23 cellular contexts compared by ENCODE assay signal in genomic region chr5:23528677-23529076, GRCh38. TPM values are rescaled to one million over a fixed set of nuclear protein-coding genes. Genes with fewer than 3 reads are reported as not detected.
"Had no signal": no experiment of that assay in that cellular context is flagged by ENCODE, and none has a peak within 500 bp of the region (broad histone marks: within the 10 kb centered on the region; RNA-seq: fewer than 3 reads in every experiment).

No MANE protein-coding gene starts in this region.

- DNase-seq: colonic mucosa; dermis blood vessel endothelial cell; erythroblast; foreskin melanocyte; head of caudate nucleus; left colon; naive thymus-derived CD4-positive, alpha-beta T cell; nephron progenitor cell; posterior cingulate gyrus; small intestine; stimulated activated CD4-positive, alpha-beta T cell treated with anti-CD3 and anti-CD28 coated beads, Interleukin-2, amount 100 ng/mL, for 48 hours; stimulated activated naive CD4-positive, alpha-beta T cell treated with Interleukin-2 at 50 U/mL for 16 hours; trophoblast cell had no signal

- ATAC-seq: left colon; naive thymus-derived CD4-positive, alpha-beta T cell; right cardiac atrium had no signal

- H3K9me3 ChIP-seq: colonic mucosa had no signal

- H3K4me3 ChIP-seq: colonic mucosa, hepatocyte had no signal

- H3K4me1 ChIP-seq: colonic mucosa had no signal

- H3K27me3 ChIP-seq: colonic mucosa, hepatocyte had no signal

- H3K36me3 ChIP-seq: colonic mucosa had no signal

- H3K27ac ChIP-seq: colonic mucosa, hepatocyte had no signal

RNA-seq across cellular contexts. Expression of gene PRDM9, which starts 21.3 kb away (rescaled TPM):
- total RNA-seq: colonic mucosa; dermis blood vessel endothelial cell; endothelial cell of umbilical vein; hepatocyte; kidney epithelial cell; left colon; liver; lung microvascular endothelial cell; mesenteric fat pad; mononuclear cell; naive thymus-derived CD4-positive, alpha-beta T cell; osteocyte; right cardiac atrium; urinary bladder had no signal
- polyA plus RNA-seq: endothelial cell of umbilical vein; hepatocyte; liver; naive thymus-derived CD4-positive, alpha-beta T cell; right cardiac atrium; small intestine; urinary bladder had no signal
